Comparison of ENCODE assay signal across 20 cellular contexts in genomic region chr6:139172567-139172966, GRCh38. TPM values are rescaled to one million over a fixed set of nuclear protein-coding genes. Genes with fewer than 3 reads are reported as not detected.
DNase-seq lines count a peak whose midpoint lies in the region; ATAC-seq, FAIRE-seq and TF ChIP-seq lines count a peak whose summit lies in the region.
"Had no signal": no experiment of that assay in that cellular context is flagged by ENCODE, and none has a peak within 500 bp of the region (broad histone marks: within the 10 kb centered on the region; RNA-seq: fewer than 3 reads in every experiment).

No MANE protein-coding gene starts in this region.

- H3K27me3 ChIP-seq in CD8-positive, alpha-beta T cell (ENCODE audit: insufficient read depth, low read length): no peaks in the 10 kb centered on the region
- H3K27me3 ChIP-seq: ascending aorta, heart right ventricle, right lobe of liver, tibial artery had no signal

- H3K4me3 ChIP-seq in CD8-positive, alpha-beta T cell (ENCODE audit: low read depth, low read length): no peak overlapping the region
- no peak overlapping the region for H3K4me3 ChIP-seq in epithelial cell of esophagus (ENCODE audit: low read length)
- H3K4me3 ChIP-seq: ascending aorta, heart right ventricle, right lobe of liver, SK-N-MC, tibial artery had no signal

- intact Hi-C loops in CD8-positive, alpha-beta T cell (cut with DNase I, micrococcal nuclease): loop anchor here (2.0 to 5.0 kb wide), 5 partner anchors 45 to 356 kb away; partner anchors contain the start of genes ABRACL (in 1 of the 2) and REPS1 (in 1 of the 2)

- H3K36me3 ChIP-seq in CD8-positive, alpha-beta T cell (ENCODE audit: insufficient read depth, low read length): peaks cover 18% of the 10 kb centered on the region

- CTCF ChIA-PET in CD8-positive, alpha-beta T cell (lab: Charles Lee): interaction anchor here (1.0 to 4.4 kb wide), 6 partner anchors 9 to 188 kb away, joined by 3 to 35 read pairs (median 5); no protein-coding TSS in a partner anchor
- CTCF ChIA-PET in T-cell (lab: Charles Lee): interaction anchor here (0.5 to 3.2 kb wide), 4 partner anchors 9 to 77 kb away, joined by 3 to 9 read pairs (median 3); no protein-coding TSS in a partner anchor

- H3K9me3 ChIP-seq in CD8-positive, alpha-beta T cell (ENCODE audit: low read length): no peaks in the 10 kb centered on the region
- H3K9me3 ChIP-seq: ascending aorta, heart right ventricle, right lobe of liver, tibial artery had no signal

- no peak for FAIRE-seq in H54 (lab: Jason Lieb, UNC)
- FAIRE-seq: HTR-8/SVneo had no signal

- POLR2A ChIA-PET in CD8-positive, alpha-beta T cell (lab: Charles Lee): interaction anchor here (1.2 to 2.3 kb wide), 3 partner anchors 9 to 39 kb away, joined by 3 to 8 read pairs (median 7); no protein-coding TSS in a partner anchor
- POLR2A ChIA-PET in T-cell (lab: Charles Lee): interaction anchor here in 1 of 2 donors (0.6 to 1.1 kb wide), 2 partner anchors 8 to 35 kb away, joined by 3 read pairs; no protein-coding TSS in a partner anchor

- H3K4me1 Mint-ChIP-seq in CD8-positive, alpha-beta T cell (ENCODE audit: low read depth): peaks cover 94% of the 10 kb centered on the region
- H3K4me1 Mint-ChIP-seq in T-cell: peaks cover 92 to 100% (median 92%) of the 10 kb centered on the region in 3 donors

- peak; percentile 41 for ATAC-seq in CD8-positive, alpha-beta T cell
- ATAC-seq in GM18511 (IDR thresholded peaks at IDR 0.05; ENCODE audit: unreplicated experiment) (peak; percentile 80), T-cell (replicated peaks in 1 of 4) (peak; percentile 14 to 34 (median 22))
- ATAC-seq: PC-3, right lobe of liver had no signal

- TF ChIP-seq CTCF in CD8-positive, alpha-beta T cell (IDR thresholded peaks at IDR 0.05): no peak
- no peak for TF ChIP-seq CTCF in epithelial cell of esophagus (IDR thresholded peaks at IDR 0.05; ENCODE audit: insufficient read depth, low read depth, low read length, missing control alignments)

- no peaks in the 10 kb centered on the region for H3K27me3 Mint-ChIP-seq in CD8-positive, alpha-beta T cell (ENCODE audit: low read depth)
- H3K27me3 Mint-ChIP-seq in T-cell: no peaks in the 10 kb centered on the region

- no peaks in the 10 kb centered on the region for H3K9me3 Mint-ChIP-seq in CD8-positive, alpha-beta T cell
- no peaks in the 10 kb centered on the region for H3K9me3 Mint-ChIP-seq in T-cell

- no peak for DNase-seq in CD8-positive, alpha-beta T cell
- DNase-seq in T-cell: no peak
- DNase-seq in epithelial cell of esophagus (ENCODE audit: low read depth): peak; percentile 73
- no peak for DNase-seq in H54 (ENCODE audit: insufficient read length, low spot score)
- DNase-seq in GDM1 (lab: John Stamatoyannopoulos, UW): no peak
- no peak for DNase-seq in glomerular visceral epithelial cell (ENCODE audit: extremely low spot score)
- DNase-seq: activated CD8-positive, alpha-beta memory T cell treated with anti-CD3 and anti-CD28 coated beads, Interleukin-2, amount 50 U/mL, for 48 hours; heart right ventricle; midbrain; NCI-H2029; NCI-H510A; nucleus accumbens; right lobe of liver; stimulated activated CD4-positive, alpha-beta T cell treated with anti-CD3 and anti-CD28 coated beads, Interleukin-2, amount 100 ng/mL, for 48 hours; tibial artery had no signal

- H3K27ac ChIP-seq in CD8-positive, alpha-beta T cell (ENCODE audit: low read depth, low read length): no peak overlapping the region
- H3K27ac ChIP-seq: ascending aorta, heart right ventricle, right lobe of liver, SK-N-MC, tibial artery had no signal

- no peak for TF ChIP-seq POLR2A in H54 (IDR thresholded peaks at IDR 0.05; ENCODE audit: low read depth, low read length)

- H3K4me3 Mint-ChIP-seq in CD8-positive, alpha-beta T cell: peak overlapping the region; percentile 40
- peak overlapping the region in 2 of 3 donors; percentile 32 to 60 for H3K4me3 Mint-ChIP-seq in T-cell

- peaks cover 88% of the 10 kb centered on the region for H3K36me3 Mint-ChIP-seq in CD8-positive, alpha-beta T cell
- H3K36me3 Mint-ChIP-seq in T-cell: peaks cover 71% of the 10 kb centered on the region

- H3K27ac Mint-ChIP-seq in CD8-positive, alpha-beta T cell: peak overlapping the region; percentile 80
- peak overlapping the region; percentile 89 for H3K27ac Mint-ChIP-seq in T-cell

- peaks cover 95% of the 10 kb centered on the region for H3K4me1 ChIP-seq in CD8-positive, alpha-beta T cell (ENCODE audit: insufficient read depth, low read length)
- H3K4me1 ChIP-seq: ascending aorta, right lobe of liver, tibial artery had no signal

RNA-seq across cellular contexts. Expression of gene HECA, which starts 37.7 kb away (rescaled TPM):
- 100 to 1,000 TPM; 231 to 234 TPM for total RNA-seq in CD8-positive, alpha-beta T cell
- 100 to 1,000 TPM; 125 to 137 (median 131) TPM for total RNA-seq in T-cell

Comparison
In these comparisons a context has a peak if more than half of its experiments do, and no peak if none do; other contexts are left out.
1. ATAC-seq: peak in every context shown above with its lines; median percentile 80 in GM18511; 41 in CD8-positive, alpha-beta T cell; 22 in T-cell.